Comparison of ENCODE assay signal across 34 cellular contexts in genomic region chr16:20259549-20259948, GRCh38.
"Had no signal": no experiment of that assay in that cellular context is flagged by ENCODE, and none has a peak within 500 bp of the region (broad histone marks: within the 10 kb centered on the region; RNA-seq: fewer than 3 reads in every experiment).

No MANE protein-coding gene starts in this region.

- H3K4me1 ChIP-seq: Peyer's patch, SJSA1 had no signal

- H3K27ac ChIP-seq: brain microvascular endothelial cell, Peyer's patch, SJSA1 had no signal

- H3K27me3 Mint-ChIP-seq: activated CD4-positive, alpha-beta T cell treated with anti-CD3 and anti-CD28 coated beads, Interleukin-2, amount 10 ng/mL, durations not matched to agents 24 days and 14 days; activated CD8-positive, alpha-beta T cell treated with anti-CD3 and anti-CD28 coated beads for 36 hours had no signal

- H3K27me3 ChIP-seq: brain microvascular endothelial cell, Peyer's patch, SJSA1 had no signal

- H3K9ac ChIP-seq: SK-N-SH had no signal

- H3K4me1 Mint-ChIP-seq: activated CD4-positive, alpha-beta T cell treated with anti-CD3 and anti-CD28 coated beads, Interleukin-2, amount 10 ng/mL, durations not matched to agents 24 days and 14 days; activated naive CD8-positive, alpha-beta T cell treated with anti-CD3 and anti-CD28 coated beads for 36 hours; activated T-helper 17 cell treated with anti-CD3 and anti-CD28 coated beads, Interleukin-2, amount 50 U/mL, for 72 hours had no signal

- ATAC-seq: activated CD8-positive, alpha-beta T cell treated with anti-CD3 and anti-CD28 coated beads for 36 hours; activated T-cell treated with anti-CD3 and anti-CD28 coated beads, Interleukin-2, amount 50 U/mL, for 72 hours; activated T-helper 17 cell treated with anti-CD3 and anti-CD28 coated beads, Interleukin-2, amount 50 U/mL, for 72 hours; PC-3 had no signal

- H3K36me3 ChIP-seq: brain microvascular endothelial cell, Peyer's patch, SJSA1 had no signal

- H3K4me3 ChIP-seq: Peyer's patch, SJSA1 had no signal

- H3K4me3 Mint-ChIP-seq: activated CD4-positive, alpha-beta T cell treated with anti-CD3 and anti-CD28 coated beads, Interleukin-2, amount 10 ng/mL, durations not matched to agents 24 days and 14 days; activated CD8-positive, alpha-beta T cell treated with anti-CD3 and anti-CD28 coated beads for 36 hours; activated naive CD8-positive, alpha-beta T cell treated with anti-CD3 and anti-CD28 coated beads for 36 hours; activated T-cell treated with anti-CD3 and anti-CD28 coated beads, Interleukin-2, amount 50 U/mL, for 72 hours; activated T-helper 17 cell treated with anti-CD3 and anti-CD28 coated beads, Interleukin-2, amount 50 U/mL, for 72 hours had no signal

- H3K27ac Mint-ChIP-seq: activated CD4-positive, alpha-beta T cell treated with anti-CD3 and anti-CD28 coated beads, Interleukin-2, amount 10 ng/mL, durations not matched to agents 24 days and 14 days; activated CD8-positive, alpha-beta T cell treated with anti-CD3 and anti-CD28 coated beads for 36 hours; activated naive CD8-positive, alpha-beta T cell treated with anti-CD3 and anti-CD28 coated beads for 36 hours; activated T-cell treated with anti-CD3 and anti-CD28 coated beads, Interleukin-2, amount 50 U/mL, for 72 hours; activated T-helper 17 cell treated with anti-CD3 and anti-CD28 coated beads, Interleukin-2, amount 50 U/mL, for 72 hours had no signal

- H3K9me2 ChIP-seq: SK-N-SH had no signal

- H3K9me3 Mint-ChIP-seq: activated CD4-positive, alpha-beta T cell treated with anti-CD3 and anti-CD28 coated beads, Interleukin-2, amount 10 ng/mL, durations not matched to agents 24 days and 14 days; activated T-cell treated with anti-CD3 and anti-CD28 coated beads, Interleukin-2, amount 50 U/mL, for 72 hours; activated T-helper 17 cell treated with anti-CD3 and anti-CD28 coated beads, Interleukin-2, amount 50 U/mL, for 72 hours had no signal

- H3K4me2 ChIP-seq: SK-N-SH had no signal

- H3K36me3 Mint-ChIP-seq: activated naive CD8-positive, alpha-beta T cell treated with anti-CD3 and anti-CD28 coated beads for 36 hours had no signal

- H3K9me3 ChIP-seq: Peyer's patch, SJSA1, SK-N-SH had no signal

- DNase-seq: activated CD4-positive, alpha-beta T cell treated with anti-CD3 and anti-CD28 coated beads, Interleukin-2, amount 10 ng/mL, durations not matched to agents 24 days and 14 days; activated CD4-positive, alpha-beta T cell treated with anti-CD3 and anti-CD28 coated beads, Interleukin-2, amount 50 U/mL, for 4 hours; activated CD8-positive, alpha-beta T cell treated with anti-CD3 and anti-CD28 coated beads for 36 hours; activated effector memory CD4-positive, alpha-beta T cell treated with anti-CD3 and anti-CD28 coated beads, Interleukin-2, amount 50 U/mL, for 16 hours; activated naive CD4-positive, alpha-beta T cell; activated naive CD4-positive, alpha-beta T cell treated with anti-CD3 and anti-CD28 coated beads, Interleukin-2, amount 50 U/mL, for 16 hours; activated naive CD8-positive, alpha-beta T cell treated with anti-CD3 and anti-CD28 coated beads for 36 hours; activated T-cell treated with anti-CD3 and anti-CD28 coated beads, Interleukin-2, amount 50 U/mL, for 1 hour; activated T-cell treated with anti-CD3 and anti-CD28 coated beads, Interleukin-2, amount 50 U/mL, for 72 hours; amniotic stem cell; aorta; brain microvascular endothelial cell; central memory CD4-positive, alpha-beta T cell; Karpas-422; NCI-H1048; NCI-H1105 treated with DMSO at 0.1 percent for 48 hours; NCI-H1436; NCI-H1694; NCI-H2029; NCI-H345; NCI-H524 treated with DMSO at 0.1 percent for 48 hours; NCI-H748 treated with DMSO at 0.1 percent for 48 hours; NK-92 treated with Interleukin-12 subunit alpha and Interleukin-12 subunit beta, amount 100 ng/mL, for 24 hours; PC-3; Peyer's patch; RPMI8226; SHP77 treated with DMSO at 0.1 percent for 48 hours; SK-N-SH; SW 1271; T-helper 1 cell; T-helper 2 cell; T1000 had no signal
